ENCODE assay signal across 11 cellular contexts in the genomic region with DNA sequence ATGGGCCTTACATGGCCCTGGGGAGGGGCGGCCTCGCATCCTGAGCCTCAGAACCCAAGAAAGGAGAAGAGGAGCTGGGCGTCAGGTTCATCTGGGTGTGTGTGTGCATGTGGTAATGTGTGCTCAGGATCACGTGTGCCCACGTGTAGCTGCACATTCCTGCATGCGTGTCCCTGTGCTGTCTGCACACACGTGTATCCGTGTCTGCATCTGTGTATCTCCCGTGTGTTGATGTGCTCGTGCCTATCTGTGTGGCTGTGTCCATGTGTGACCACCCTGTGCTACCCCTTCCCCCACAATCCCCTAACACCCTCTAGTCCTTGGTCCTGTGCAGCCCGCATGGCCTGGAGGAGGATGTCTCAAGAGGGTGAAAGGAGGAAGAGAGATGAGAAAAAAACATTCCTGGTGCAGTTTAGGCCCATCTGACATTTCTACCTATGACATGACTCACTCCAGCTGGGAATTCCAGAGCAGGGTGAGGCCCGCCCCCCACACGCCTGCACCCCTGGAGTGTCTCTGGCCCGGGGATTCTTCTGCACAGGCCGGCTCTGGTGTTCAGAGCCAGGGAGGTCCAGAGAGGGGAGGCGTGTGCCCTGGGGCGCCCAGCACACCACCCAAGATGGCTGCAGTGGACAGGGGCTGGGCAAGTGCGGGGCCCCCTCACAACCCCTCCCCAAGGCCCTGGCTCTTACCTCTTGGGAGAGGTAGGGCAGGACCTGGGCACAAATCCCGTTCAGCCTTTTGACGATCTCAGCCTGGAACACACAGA. TPM values are rescaled to one million over a fixed set of nuclear protein-coding genes. Genes with fewer than 3 reads are reported as not detected.
DNase-seq lines count a peak whose midpoint lies in the region; ATAC-seq, FAIRE-seq and TF ChIP-seq lines count a peak whose summit lies in the region.
"Had no signal": no experiment of that assay in that cellular context is flagged by ENCODE, and none has a peak within 500 bp of the region (broad histone marks: within the 10 kb centered on the region; RNA-seq: fewer than 3 reads in every experiment).

No MANE protein-coding gene starts in this region.

- peaks cover 17% of the 10 kb centered on the region for H3K36me3 Mint-ChIP-seq in mesothelial cell of epicardium

- TF ChIP-seq CTCF in cardiac muscle cell (IDR thresholded peaks at IDR 0.05; ENCODE audit: low read depth, low read length) (no peak), GM12878 (IDR thresholded peaks at IDR 0.05 in 2 of 3, conservative IDR thresholded peaks at IDR 0.05 in 1 of 3; ENCODE audit: control insufficient read depth in 2 of 3, extremely low read depth in 1 of 3, insufficient read depth in 1 of 3, low read depth in 3 of 3, low read length in 3 of 3) (no peak), mesothelial cell of epicardium (IDR thresholded peaks at IDR 0.05; ENCODE audit: unreplicated experiment) (no peak)

- in situ Hi-C loops in GM12878 (cut with MboI) = no loop called here

- DNase-seq in cardiac muscle cell (ENCODE audit: low read depth in 1 of 2, low spot score in 1 of 2) (no peak), Right ventricle myocardium superior (no peak), GM12878 (ENCODE audit: low read depth, low spot score) (no peak), mesothelial cell of epicardium (ENCODE audit: low spot score in 2 of 2, unreplicated experiment in 2 of 2) (no peak), NCI-H1694 treated with DMSO at 0.1 percent for 48 hours (lab: John Stamatoyannopoulos, UW) (no peak), NCI-H187 (lab: John Stamatoyannopoulos, UW) (no peak), cortex of kidney (lab: John Stamatoyannopoulos, UW) (no peak)
- DNase-seq: activated CD4-positive, alpha-beta T cell treated with anti-CD3 and anti-CD28 coated beads, Interleukin-2, amount 50 U/mL, for 48 hours had no signal

- TF ChIP-seq EP300 in GM12878 (IDR thresholded peaks at IDR 0.05; ENCODE audit: borderline replicate concordance in 1 of 2, control insufficient read depth in 1 of 2, low read depth in 2 of 2, low read length in 2 of 2) = no peak

- RAD21 ChIA-PET in GM12878 (lab: Charles Lee; ENCODE audit: unreplicated experiment) = no interaction called here

- no peaks in the 10 kb centered on the region for H3K9me3 ChIP-seq in cardiac muscle cell (ENCODE audit: low read depth)
- no peaks in the 10 kb centered on the region for H3K9me3 ChIP-seq in GM12878 (replicated peaks; ENCODE audit: control insufficient read depth, insufficient read depth, low read length)

- H3K27ac ChIP-seq in cardiac muscle cell (peak overlapping the region; percentile 35), GM12878 (ENCODE audit: control insufficient read depth, insufficient read depth) (no peak overlapping the region), urinary bladder (ENCODE audit: low read depth) (peak overlapping the region; percentile 4)
- H3K27ac ChIP-seq: KMS-11 had no signal

- no peaks in the 10 kb centered on the region for H3K27me3 ChIP-seq in cardiac muscle cell
- no peaks in the 10 kb centered on the region for H3K27me3 ChIP-seq in GM12878 (replicated peaks in 1 of 2; ENCODE audit: control insufficient read depth in 2 of 2, insufficient read depth in 2 of 2, low read length in 1 of 2)

- H3K79me2 ChIP-seq in GM12878 (ENCODE audit: control insufficient read depth, insufficient read depth, low read length) = peaks cover 13% of the 10 kb centered on the region

- peak overlapping the region; percentile 20 for H3K4me3 Mint-ChIP-seq in mesothelial cell of epicardium
- H3K4me3 Mint-ChIP-seq: dendritic cell treated with granulocyte-macrophage colony-stimulating factor and Interleukin-4, amounts not matched to agents 40 ng/mL and 50 ng/mL, for 4 days had no signal

- no peak for TF ChIP-seq RAD21 in GM12878 (IDR thresholded peaks at IDR 0.05; ENCODE audit: insufficient read depth, low read depth, low read length)

- POLR2A ChIA-PET in GM12878 (lab: Charles Lee) = interaction anchor here (0.6 kb wide), 2 partner anchors 130 kb away, joined by 3 to 6 read pairs; no protein-coding TSS in a partner anchor

- no peak overlapping the region for H3K4me3 ChIP-seq in cardiac muscle cell
- H3K4me3 ChIP-seq in GM12878 = no peak overlapping the region
- no peak overlapping the region for H3K4me3 ChIP-seq in urinary bladder (ENCODE audit: low read depth, low read length)

- 84% methylated on average over 20 of the region's 20 CpGs for WGBS in GM12878 (ENCODE audit: insufficient coverage, insufficient replicate concordance, low lambda C conversion rate, missing lambda C conversion rate)
- WGBS in urinary bladder = 81% methylated on average over 20 of the region's 20 CpGs

- H3K9me3 Mint-ChIP-seq in mesothelial cell of epicardium = no peaks in the 10 kb centered on the region
- H3K9me3 Mint-ChIP-seq: dendritic cell treated with granulocyte-macrophage colony-stimulating factor and Interleukin-4, amounts not matched to agents 40 ng/mL and 50 ng/mL, for 4 days had no signal

- H3K4me1 ChIP-seq in cardiac muscle cell (ENCODE audit: low read depth) (peaks cover 12% of the 10 kb centered on the region), GM12878 (ENCODE audit: control insufficient read depth, insufficient read depth, low read length) (peaks cover 9% of the 10 kb centered on the region; the same call in 1 of the 2 replicates), urinary bladder (ENCODE audit: insufficient read depth) (no peaks in the 10 kb centered on the region)

- H3K27me3 Mint-ChIP-seq in mesothelial cell of epicardium (ENCODE audit: low read depth) = no peaks in the 10 kb centered on the region
- H3K27me3 Mint-ChIP-seq: dendritic cell treated with granulocyte-macrophage colony-stimulating factor and Interleukin-4, amounts not matched to agents 40 ng/mL and 50 ng/mL, for 4 days had no signal

- H3K27ac Mint-ChIP-seq in mesothelial cell of epicardium = peak overlapping the region; percentile 90
- H3K27ac Mint-ChIP-seq: dendritic cell treated with granulocyte-macrophage colony-stimulating factor and Interleukin-4, amounts not matched to agents 40 ng/mL and 50 ng/mL, for 4 days had no signal

- peaks cover 26% of the 10 kb centered on the region for H3K36me3 ChIP-seq in cardiac muscle cell
- H3K36me3 ChIP-seq in GM12878 (ENCODE audit: control insufficient read depth in 2 of 2, insufficient read depth in 2 of 2, low read length in 1 of 2) = peaks cover 17 to 20% of the 10 kb centered on the region in 2 experiments; a peak in 3 of 4 replicates
- peaks cover 6% of the 10 kb centered on the region for H3K36me3 ChIP-seq in urinary bladder (ENCODE audit: insufficient read depth)

- no peak for FAIRE-seq in GM12878 (lab: Jason Lieb, UNC)

- SMC1A ChIA-PET in GM12878 (lab: Charles Lee; ENCODE audit: uncharacterized antibody, unreplicated experiment) = interaction anchor here (0.7 kb wide), 1 partner anchor 1616 kb away, joined by 4 read pairs; no protein-coding TSS in a partner anchor

- no TSS peak for BruUV-seq in GM12878 (replicated peaks; lab: Mats Ljungman, UMichigan)

- peaks cover 11% of the 10 kb centered on the region; the same call in 1 of the 2 replicates for H4K20me1 ChIP-seq in GM12878 (ENCODE audit: control insufficient read depth, insufficient read depth)

- no peak for ATAC-seq in Right ventricle myocardium superior (ENCODE audit: poor library complexity)
- ATAC-seq in GM12878 = no peak

- CTCF ChIA-PET in GM12878 (lab: Yijun Ruan, JAX) = interaction anchor here (0.6 kb wide), 1 partner anchor 398 kb away, joined by 3 read pairs; no protein-coding TSS in a partner anchor

- no peak overlapping the region for H2AFZ ChIP-seq in GM12878 (ENCODE audit: control insufficient read depth, low read depth, low read length)

- H3K4me1 Mint-ChIP-seq in mesothelial cell of epicardium = peaks cover 39% of the 10 kb centered on the region

- intact Hi-C loops in Right ventricle myocardium superior (cut with DNase I) (no loop called here), GM12878 (cut with micrococcal nuclease; ENCODE audit: unreplicated experiment) (no loop called here)

- peak; percentile 53; the same call in 1 of the 2 replicates for TF ChIP-seq POLR2A in GM12878 (IDR thresholded peaks at IDR 0.05; ENCODE audit: low read depth, low read length)

- no peak overlapping the region for H3K4me2 ChIP-seq in GM12878 (ENCODE audit: control insufficient read depth, insufficient read depth)
- H3K4me2 ChIP-seq: KMS-11 had no signal

- no peak overlapping the region for H3K9ac ChIP-seq in GM12878 (ENCODE audit: control insufficient read depth, insufficient read depth, low read length)
- H3K9ac ChIP-seq: KMS-11 had no signal

RNA-seq across cellular contexts. Expression of a gene that starts 7.1 kb away (rescaled TPM):
- total RNA-seq in cardiac muscle cell (612 and 690 TPM in 2 replicates), Right ventricle myocardium superior (760 TPM), GM12878 (2014; rRNA removed) (282 and 299 TPM in 2 replicates), GM12878 (2014; rRNA removed; fragmentation: Illumina TruSeq; extraction: Trizol) (144 and 153 TPM in 2 replicates), GM12878 (2021) (354 and 373 TPM in 2 replicates), mesothelial cell of epicardium (411 to 417 TPM (median 413 TPM) in 3 replicates), urinary bladder (65.0 TPM)
- polyA plus RNA-seq in cardiac muscle cell (446 and 487 TPM in 2 replicates), GM12878 (2011; rRNA removed) (272 and 329 TPM in 2 replicates), GM12878 (2014; fragmentation: Illumina TruSeq; extraction: Trizol) (52.9 and 154 TPM in 2 replicates), GM12878 (2014; fragmentation: Nextera tagmentation; extraction: Ambion mirVana) (10 to 100 TPM in 1 of 2 experiments, 1 to 10 TPM in 1; 2.5 to 13.0 TPM), GM12878 (2014; rRNA removed) (359 and 398 TPM in 2 replicates), GM12878 (2016; fragmentation: Nextera tagmentation; extraction: Ambion mirVana) (100 to 1,000 TPM in 1 of 2 experiments, 10 to 100 TPM in 1; 64.4 to 130 TPM), urinary bladder (725 TPM)
- total RNA-seq in GM12878 (2013; cell fraction: nucleolus; rRNA removed) = 52.7 and 76.7 TPM in 2 replicates
- 246 TPM for polyA plus RNA-seq in GM12878 (2011; ENCODE audit: low read depth)
- 397 and 591 TPM in 2 replicates for polyA plus RNA-seq in GM12878 (2011; cell fraction: cytosol; rRNA removed)
- polyA plus RNA-seq in GM12878 (2011; cell fraction: nucleus; rRNA removed) = 669 and 746 TPM in 2 replicates
- 274 and 326 TPM in 2 replicates for polyA plus RNA-seq in GM12878 (2012)
- 386 and 390 TPM in 2 replicates for polyA minus RNA-seq in GM12878 (2011; rRNA and poly(A)+ RNA removed)
- 245 and 292 TPM in 2 replicates for polyA minus RNA-seq in GM12878 (2011; cell fraction: cytosol; rRNA and poly(A)+ RNA removed)
- 57.5 and 83.1 TPM in 2 replicates for polyA minus RNA-seq in GM12878 (2011; cell fraction: nucleus; rRNA and poly(A)+ RNA removed)

RNA-seq across cellular contexts. Expression of a gene that starts 26.1 kb away (rescaled TPM):
- total RNA-seq in cardiac muscle cell = 71.1 and 95.9 TPM in 2 replicates
- 102 and 105 TPM in 2 replicates for polyA plus RNA-seq in cardiac muscle cell
- total RNA-seq in Right ventricle myocardium superior = 55.7 TPM
- total RNA-seq in GM12878 (2013; cell fraction: nucleolus; rRNA removed) = 0.83 and 1.6 TPM in 2 replicates
- total RNA-seq in GM12878 (2014; rRNA removed) = not detected in 2 replicates
- not detected in 2 replicates for total RNA-seq in GM12878 (2014; rRNA removed; fragmentation: Illumina TruSeq; extraction: Trizol)
- 0.21 and 1.1 TPM in 2 replicates for total RNA-seq in GM12878 (2021)
- 0.52 TPM for polyA plus RNA-seq in GM12878 (2011; ENCODE audit: low read depth)
- not detected in 2 replicates for polyA plus RNA-seq in GM12878 (2011; rRNA removed)
- polyA plus RNA-seq in GM12878 (2011; cell fraction: cytosol; rRNA removed) = 0.13 and 0.19 TPM in 2 replicates
- polyA plus RNA-seq in GM12878 (2011; cell fraction: nucleus; rRNA removed) = 0.39 and 1.2 TPM in 2 replicates
- polyA plus RNA-seq in GM12878 (2012) = 0.27 and 0.43 TPM in 2 replicates
- polyA plus RNA-seq in GM12878 (2014; fragmentation: Illumina TruSeq; extraction: Trizol) = 0.21 TPM in 1 of 2 replicates, not detected in the other
- under 1 TPM in 1 of 2 experiments, not detected in 1; 0.09 TPM for polyA plus RNA-seq in GM12878 (2014; fragmentation: Nextera tagmentation; extraction: Ambion mirVana)
- 0.05 and 0.48 TPM in 2 replicates for polyA plus RNA-seq in GM12878 (2014; rRNA removed)
- polyA plus RNA-seq in GM12878 (2016; fragmentation: Nextera tagmentation; extraction: Ambion mirVana) = under 1 TPM in 1 of 2 experiments, not detected in 1; 0.11 TPM
- 0.29 TPM in 1 of 2 replicates, not detected in the other for polyA minus RNA-seq in GM12878 (2011; rRNA and poly(A)+ RNA removed)
- not detected in 2 replicates for polyA minus RNA-seq in GM12878 (2011; cell fraction: cytosol; rRNA and poly(A)+ RNA removed)
- polyA minus RNA-seq in GM12878 (2011; cell fraction: nucleus; rRNA and poly(A)+ RNA removed) = 0.19 and 0.24 TPM in 2 replicates
- total RNA-seq in mesothelial cell of epicardium = 101 to 103 TPM (median 101 TPM) in 3 replicates
- total RNA-seq in urinary bladder = 14.1 TPM
- 69.9 TPM for polyA plus RNA-seq in urinary bladder

RNA-seq across cellular contexts. Expression of a gene that starts 39.0 kb away (rescaled TPM):
- total RNA-seq in cardiac muscle cell = 36.5 and 47.5 TPM in 2 replicates
- 60.8 and 63.3 TPM in 2 replicates for polyA plus RNA-seq in cardiac muscle cell
- 61.3 TPM for total RNA-seq in Right ventricle myocardium superior
- total RNA-seq in GM12878 (2013; cell fraction: nucleolus; rRNA removed) = 5.3 and 6.9 TPM in 2 replicates
- 5.0 and 6.8 TPM in 2 replicates for total RNA-seq in GM12878 (2014; rRNA removed)
- total RNA-seq in GM12878 (2014; rRNA removed; fragmentation: Illumina TruSeq; extraction: Trizol) = 3.0 and 4.7 TPM in 2 replicates
- 9.7 and 10.6 TPM in 2 replicates for total RNA-seq in GM12878 (2021)
- 3.1 TPM for polyA plus RNA-seq in GM12878 (2011; ENCODE audit: low read depth)
- 1.1 and 1.6 TPM in 2 replicates for polyA plus RNA-seq in GM12878 (2011; rRNA removed)
- 3.6 and 4.8 TPM in 2 replicates for polyA plus RNA-seq in GM12878 (2011; cell fraction: cytosol; rRNA removed)
- polyA plus RNA-seq in GM12878 (2011; cell fraction: nucleus; rRNA removed) = 6.0 and 6.4 TPM in 2 replicates
- 5.0 and 5.7 TPM in 2 replicates for polyA plus RNA-seq in GM12878 (2012)
- polyA plus RNA-seq in GM12878 (2014; fragmentation: Illumina TruSeq; extraction: Trizol) = 7.5 and 7.9 TPM in 2 replicates
- polyA plus RNA-seq in GM12878 (2014; fragmentation: Nextera tagmentation; extraction: Ambion mirVana) = under 1 TPM; 0.07 to 0.21 TPM
- 5.5 and 6.4 TPM in 2 replicates for polyA plus RNA-seq in GM12878 (2014; rRNA removed)
- 1 to 10 TPM; 1.9 to 2.2 TPM for polyA plus RNA-seq in GM12878 (2016; fragmentation: Nextera tagmentation; extraction: Ambion mirVana)
- 5.2 and 7.8 TPM in 2 replicates for polyA minus RNA-seq in GM12878 (2011; rRNA and poly(A)+ RNA removed)
- 1.6 and 2.8 TPM in 2 replicates for polyA minus RNA-seq in GM12878 (2011; cell fraction: cytosol; rRNA and poly(A)+ RNA removed)
- polyA minus RNA-seq in GM12878 (2011; cell fraction: nucleus; rRNA and poly(A)+ RNA removed) = 0.60 and 2.1 TPM in 2 replicates
- total RNA-seq in mesothelial cell of epicardium = 35.9 to 40.0 TPM (median 36.3 TPM) in 3 replicates
- 32.1 TPM for total RNA-seq in urinary bladder
- 64.7 TPM for polyA plus RNA-seq in urinary bladder
